ENCODE assay signal across 9 cellular contexts in the genomic region with DNA sequence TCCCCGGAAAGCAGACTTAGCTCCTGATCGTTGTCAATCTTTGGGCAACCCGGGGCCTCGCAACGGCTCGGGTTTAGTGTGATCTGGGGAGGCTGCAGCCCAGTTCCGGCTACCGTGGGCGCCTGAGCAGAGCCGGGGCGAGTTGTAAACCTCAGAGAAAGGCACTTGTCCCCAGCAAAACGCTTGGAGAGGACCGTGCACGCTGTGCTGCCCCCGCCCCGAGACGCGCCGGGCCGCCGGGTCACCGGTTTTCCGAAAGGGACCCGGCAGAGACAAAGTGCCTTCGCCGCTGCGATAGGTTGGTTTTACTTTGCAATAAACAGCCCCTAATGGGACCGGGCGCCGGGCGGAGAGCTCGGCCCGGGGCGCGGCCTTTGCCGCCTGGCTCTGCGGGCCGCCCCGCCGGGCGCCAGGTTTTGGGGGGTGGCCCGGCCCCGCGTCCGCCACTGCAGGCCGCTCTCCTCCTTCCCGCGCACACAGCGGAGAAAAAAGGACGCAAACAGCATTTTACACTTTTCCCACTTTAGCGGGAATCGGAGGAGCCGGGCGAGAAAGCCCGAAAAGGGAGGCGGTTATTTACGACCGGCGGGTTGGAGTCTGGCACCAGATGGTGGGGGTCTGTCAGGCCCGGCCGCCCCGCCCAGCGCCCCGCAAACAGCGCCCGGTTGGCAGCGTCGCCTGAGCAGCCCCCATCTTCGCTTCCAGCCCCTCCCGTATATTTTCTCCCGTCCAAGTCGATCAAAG.
DNase-seq lines count a peak whose midpoint lies in the region; ATAC-seq and TF ChIP-seq lines count a peak whose summit lies in the region.
"Had no signal": no experiment of that assay in that cellular context is flagged by ENCODE, and none has a peak within 500 bp of the region (broad histone marks: within the 10 kb centered on the region; RNA-seq: fewer than 3 reads in every experiment).

No MANE protein-coding gene starts in this region.

- ATAC-seq in GM19452 (IDR thresholded peaks at IDR 0.05; ENCODE audit: unreplicated experiment) = peak; percentile 52
- ATAC-seq: HCT116 had no signal

- DNase-seq in HL-60 (ENCODE audit: low read depth in 1 of 2, low spot score in 1 of 2) (peak in 1 of 2 experiments; percentile 13), activated T-helper 1 cell treated with Interleukin-2 at 50 U/mL for 16 hours (ENCODE audit: low read depth) (peak; percentile 1), NCI-H510A treated with DMSO at 0.1 percent for 48 hours (lab: John Stamatoyannopoulos, UW) (no peak)
- DNase-seq in stimulated activated CD4-positive, alpha-beta T cell treated with anti-CD3 and anti-CD28 coated beads, Interleukin-1b, Interleukin-23, amount 100 ng/mL, for 48 hours = peak; percentile 14
- no peak for DNase-seq in effector CD8-positive, alpha-beta T cell (lab: John Stamatoyannopoulos, UW)

- TF ChIP-seq CTCF in HL-60 (IDR thresholded peaks at IDR 0.05; ENCODE audit: insufficient read depth, low read length) = no peak

- H3K9me3 ChIP-seq in BLaER1 treated with 17β-estradiol and CSF1 and Interleukin-3, amounts not matched to agents 10 nM and 100 nM (replicated peaks in 1 of 11) = no peaks in the 10 kb centered on the region; a peak in 1 of 22 replicates
- no peaks in the 10 kb centered on the region for H3K9me3 ChIP-seq in iPS-15b (ENCODE audit: control insufficient read depth, insufficient read depth, low read length)

- peak overlapping the region; percentile 65 to 94 (median 86) for H3K4me2 ChIP-seq in BLaER1 treated with 17β-estradiol and CSF1 and Interleukin-3, amounts not matched to agents 10 nM and 100 nM

- H3K4me1 ChIP-seq in BLaER1 treated with 17β-estradiol and CSF1 and Interleukin-3, amounts not matched to agents 10 nM and 100 nM = peaks cover 11 to 14% (median 12%) of the 10 kb centered on the region in 10 experiments; a peak in 17 of 20 replicates
- H3K4me1 ChIP-seq in iPS-15b (ENCODE audit: control insufficient read depth, insufficient read depth, low read length) = peaks cover 6% of the 10 kb centered on the region

- H3K27ac ChIP-seq in BLaER1 treated with 17β-estradiol and CSF1 and Interleukin-3, amounts not matched to agents 10 nM and 100 nM = no peak overlapping the region
- H3K27ac ChIP-seq in HL-60 (replicated peaks) = no peak overlapping the region

- H3K36me3 ChIP-seq in BLaER1 treated with 17β-estradiol and CSF1 and Interleukin-3, amounts not matched to agents 10 nM and 100 nM = no peaks in the 10 kb centered on the region
- no peaks in the 10 kb centered on the region for H3K36me3 ChIP-seq in iPS-15b (ENCODE audit: control insufficient read depth, insufficient read depth, low read length)

- H4K20me1 ChIP-seq in BLaER1 treated with 17β-estradiol and CSF1 and Interleukin-3, amounts not matched to agents 10 nM and 100 nM = peaks cover 0 to 40% (median 27%) of the 10 kb centered on the region in 11 experiments; a peak in 16 of 22 replicates

- peak overlapping the region in 6 of 11 experiments; percentile 21 to 60 (median 44); a peak in 13 of 22 replicates for H3K9ac ChIP-seq in BLaER1 treated with 17β-estradiol and CSF1 and Interleukin-3, amounts not matched to agents 10 nM and 100 nM
- H3K9ac ChIP-seq in iPS-15b (ENCODE audit: low read depth, low read length) = peak overlapping the region; percentile 67

- H3K4me3 ChIP-seq in BLaER1 treated with 17β-estradiol and CSF1 and Interleukin-3, amounts not matched to agents 10 nM and 100 nM = peak overlapping the region; percentile 47 to 67 (median 55)
- H3K4me3 ChIP-seq in HL-60 (replicated peaks; ENCODE audit: insufficient read depth, low read length) (peak overlapping the region; percentile 45), iPS-15b (ENCODE audit: low read depth, low read length) (peak overlapping the region; percentile 63)

- peaks cover 56 to 76% (median 72%) of the 10 kb centered on the region in 11 experiments for H3K27me3 ChIP-seq in BLaER1 treated with 17β-estradiol and CSF1 and Interleukin-3, amounts not matched to agents 10 nM and 100 nM
- H3K27me3 ChIP-seq in HL-60 (ENCODE audit: insufficient read depth, poor library complexity, severe bottlenecking) = peaks cover 62% of the 10 kb centered on the region
- H3K27me3 ChIP-seq in iPS-15b (ENCODE audit: control insufficient read depth, insufficient read depth, low read length) = peaks cover 18% of the 10 kb centered on the region

Comparison
In these comparisons a context has a peak if more than half of its experiments do, and no peak if none do; other contexts are left out.
1. DNase-seq: peak in activated T-helper 1 cell treated with Interleukin-2 at 50 U/mL for 16 hours (single experiment) and stimulated activated CD4-positive, alpha-beta T cell treated with anti-CD3 and anti-CD28 coated beads, Interleukin-1b, Interleukin-23, amount 100 ng/mL, for 48 hours (single experiment); none in effector CD8-positive, alpha-beta T cell (single experiment) and NCI-H510A treated with DMSO at 0.1 percent for 48 hours (single experiment).
2. Peak in every context shown above with its lines, with median percentiles within 50 percentile points of each other: H3K4me3 ChIP-seq.